Comparison of ENCODE assay signal across 3 cellular contexts in the genomic region with DNA sequence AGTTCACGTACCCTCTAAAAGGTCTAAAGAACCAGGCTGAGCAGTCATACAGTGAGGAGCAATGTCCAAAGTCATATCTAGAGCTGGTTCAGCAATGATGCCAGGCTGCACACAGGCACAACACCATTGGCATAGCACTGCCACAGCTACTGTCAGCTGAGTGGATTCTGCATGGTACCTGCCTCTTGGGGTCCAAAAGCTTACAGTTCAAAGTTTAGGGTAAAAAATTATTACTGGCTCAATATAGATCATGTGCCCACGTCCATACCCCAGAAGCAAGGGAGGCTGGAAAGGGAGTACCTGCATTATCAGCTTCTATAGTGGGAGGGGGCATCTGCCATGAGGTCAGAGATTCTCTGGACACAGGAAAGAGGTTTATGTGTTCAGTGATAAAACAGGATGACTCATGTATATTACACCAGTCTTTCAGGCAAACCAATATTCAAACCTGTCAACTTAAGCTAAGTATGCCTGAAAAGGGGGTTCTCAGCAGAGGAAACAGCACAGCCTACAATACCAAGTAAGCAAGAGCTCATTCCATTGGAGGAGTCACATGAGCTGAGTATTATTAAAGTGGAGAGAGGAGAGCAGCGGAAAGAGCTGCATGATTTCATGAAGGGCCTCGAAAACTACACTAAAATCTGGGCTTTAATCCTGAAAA.
TF ChIP-seq lines count a peak whose summit lies in the region.

No MANE protein-coding gene starts in this region.

TF ChIP-seq in IMR-90, 13 proteins besides CTCF, POLR2A, EP300 and RAD21:
- no peak for TF ChIP-seq MAZ (IDR thresholded peaks at IDR 0.05; ENCODE audit: borderline replicate concordance, low read depth, low read length)
- TF ChIP-seq RFX5 (IDR thresholded peaks at IDR 0.05; ENCODE audit: low read depth, low read length) = no peak
- TF ChIP-seq, protein P1, sequence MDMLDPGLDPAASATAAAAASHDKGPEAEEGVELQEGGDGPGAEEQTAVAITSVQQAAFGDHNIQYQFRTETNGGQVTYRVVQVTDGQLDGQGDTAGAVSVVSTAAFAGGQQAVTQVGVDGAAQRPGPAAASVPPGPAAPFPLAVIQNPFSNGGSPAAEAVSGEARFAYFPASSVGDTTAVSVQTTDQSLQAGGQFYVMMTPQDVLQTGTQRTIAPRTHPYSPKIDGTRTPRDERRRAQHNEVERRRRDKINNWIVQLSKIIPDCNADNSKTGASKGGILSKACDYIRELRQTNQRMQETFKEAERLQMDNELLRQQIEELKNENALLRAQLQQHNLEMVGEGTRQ (IDR thresholded peaks at IDR 0.05; ENCODE audit: low read depth, low read length) = no peak
- TF ChIP-seq MXI1 (IDR thresholded peaks at IDR 0.05; ENCODE audit: borderline replicate concordance, low read depth, low read length) = no peak
- TF ChIP-seq CEBPB (IDR thresholded peaks at IDR 0.05; ENCODE audit: low read depth, low read length) = no peak
- no peak for TF ChIP-seq CHD1 (IDR thresholded peaks at IDR 0.05; ENCODE audit: low read depth, low read length)
- TF ChIP-seq BHLHE40 (IDR thresholded peaks at IDR 0.05; ENCODE audit: low read depth, low read length) = no peak
- TF ChIP-seq NFE2L2 (IDR thresholded peaks at IDR 0.05; ENCODE audit: low read depth, low read length) = no peak
- no peak for TF ChIP-seq SMC3 (IDR thresholded peaks at IDR 0.05; ENCODE audit: low read depth, low read length)
- TF ChIP-seq, protein P2, sequence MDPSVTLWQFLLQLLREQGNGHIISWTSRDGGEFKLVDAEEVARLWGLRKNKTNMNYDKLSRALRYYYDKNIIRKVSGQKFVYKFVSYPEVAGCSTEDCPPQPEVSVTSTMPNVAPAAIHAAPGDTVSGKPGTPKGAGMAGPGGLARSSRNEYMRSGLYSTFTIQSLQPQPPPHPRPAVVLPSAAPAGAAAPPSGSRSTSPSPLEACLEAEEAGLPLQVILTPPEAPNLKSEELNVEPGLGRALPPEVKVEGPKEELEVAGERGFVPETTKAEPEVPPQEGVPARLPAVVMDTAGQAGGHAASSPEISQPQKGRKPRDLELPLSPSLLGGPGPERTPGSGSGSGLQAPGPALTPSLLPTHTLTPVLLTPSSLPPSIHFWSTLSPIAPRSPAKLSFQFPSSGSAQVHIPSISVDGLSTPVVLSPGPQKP (IDR thresholded peaks at IDR 0.05; ENCODE audit: borderline replicate concordance, low read depth, low read length) = no peak
- TF ChIP-seq RCOR1 (IDR thresholded peaks at IDR 0.05; ENCODE audit: insufficient replicate concordance, low read length) = no peak
- TF ChIP-seq MAFK (IDR thresholded peaks at IDR 0.05; ENCODE audit: low read depth, low read length) = no peak
- no peak for TF ChIP-seq FOS (IDR thresholded peaks at IDR 0.05; ENCODE audit: low read depth, low read length)

TF ChIP-seq in K562, 482 proteins besides CTCF, POLR2A, EP300 and RAD21 (continues in another document):
- TF ChIP-seq, protein P3, sequence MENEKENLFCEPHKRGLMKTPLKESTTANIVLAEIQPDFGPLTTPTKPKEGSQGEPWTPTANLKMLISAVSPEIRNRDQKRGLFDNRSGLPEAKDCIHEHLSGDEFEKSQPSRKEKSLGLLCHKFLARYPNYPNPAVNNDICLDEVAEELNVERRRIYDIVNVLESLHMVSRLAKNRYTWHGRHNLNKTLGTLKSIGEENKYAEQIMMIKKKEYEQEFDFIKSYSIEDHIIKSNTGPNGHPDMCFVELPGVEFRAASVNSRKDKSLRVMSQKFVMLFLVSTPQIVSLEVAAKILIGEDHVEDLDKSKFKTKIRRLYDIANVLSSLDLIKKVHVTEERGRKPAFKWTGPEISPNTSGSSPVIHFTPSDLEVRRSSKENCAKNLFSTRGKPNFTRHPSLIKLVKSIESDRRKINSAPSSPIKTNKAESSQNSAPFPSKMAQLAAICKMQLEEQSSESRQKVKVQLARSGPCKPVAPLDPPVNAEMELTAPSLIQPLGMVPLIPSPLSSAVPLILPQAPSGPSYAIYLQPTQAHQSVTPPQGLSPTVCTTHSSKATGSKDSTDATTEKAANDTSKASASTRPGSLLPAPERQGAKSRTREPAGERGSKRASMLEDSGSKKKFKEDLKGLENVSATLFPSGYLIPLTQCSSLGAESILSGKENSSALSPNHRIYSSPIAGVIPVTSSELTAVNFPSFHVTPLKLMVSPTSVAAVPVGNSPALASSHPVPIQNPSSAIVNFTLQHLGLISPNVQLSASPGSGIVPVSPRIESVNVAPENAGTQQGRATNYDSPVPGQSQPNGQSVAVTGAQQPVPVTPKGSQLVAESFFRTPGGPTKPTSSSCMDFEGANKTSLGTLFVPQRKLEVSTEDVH (IDR thresholded peaks at IDR 0.05; ENCODE audit: low read depth, partially characterized antibody) = no peak
- 0 out of 2 replicates have a peak, but pooled peaks have one; percentile 24 for TF ChIP-seq HDAC2 (IDR thresholded peaks at IDR 0.05)
- peak; percentile 73 for TF ChIP-seq ETV1 (tag; conservative IDR thresholded peaks at IDR 0.05; ENCODE audit: low read depth)
- TF ChIP-seq, protein P4, sequence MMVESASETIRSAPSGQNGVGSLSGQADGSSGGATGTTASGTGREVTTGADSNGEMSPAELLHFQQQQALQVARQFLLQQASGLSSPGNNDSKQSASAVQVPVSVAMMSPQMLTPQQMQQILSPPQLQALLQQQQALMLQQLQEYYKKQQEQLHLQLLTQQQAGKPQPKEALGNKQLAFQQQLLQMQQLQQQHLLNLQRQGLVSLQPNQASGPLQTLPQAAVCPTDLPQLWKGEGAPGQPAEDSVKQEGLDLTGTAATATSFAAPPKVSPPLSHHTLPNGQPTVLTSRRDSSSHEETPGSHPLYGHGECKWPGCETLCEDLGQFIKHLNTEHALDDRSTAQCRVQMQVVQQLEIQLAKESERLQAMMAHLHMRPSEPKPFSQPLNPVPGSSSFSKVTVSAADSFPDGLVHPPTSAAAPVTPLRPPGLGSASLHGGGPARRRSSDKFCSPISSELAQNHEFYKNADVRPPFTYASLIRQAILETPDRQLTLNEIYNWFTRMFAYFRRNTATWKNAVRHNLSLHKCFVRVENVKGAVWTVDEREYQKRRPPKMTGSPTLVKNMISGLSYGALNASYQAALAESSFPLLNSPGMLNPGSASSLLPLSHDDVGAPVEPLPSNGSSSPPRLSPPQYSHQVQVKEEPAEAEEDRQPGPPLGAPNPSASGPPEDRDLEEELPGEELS (CRISPR knock-in tag; IDR thresholded peaks at IDR 0.05; ENCODE audit: borderline replicate concordance) = no peak
- TF ChIP-seq ATF1 (CRISPR knock-in tag; IDR thresholded peaks at IDR 0.05) = no peak
- TF ChIP-seq ATF1 (tag; IDR thresholded peaks at IDR 0.05) = peak; percentile 69
- TF ChIP-seq CREM (IDR thresholded peaks at IDR 0.05; ENCODE audit: low read depth) = peak; percentile 88
- TF ChIP-seq KLF16 (IDR thresholded peaks at IDR 0.05) = 0 out of 2 replicates have a peak, but pooled peaks have one; percentile 30
- peak; percentile 91 for TF ChIP-seq ZNF316 (IDR thresholded peaks at IDR 0.05)
- TF ChIP-seq ZNF766 (CRISPR knock-in tag; conservative IDR thresholded peaks at IDR 0.05) = peak; percentile 99
- peak in 1 of 2 experiments; percentile 55; a peak in 1 of 4 replicates for TF ChIP-seq TBL1XR1 (IDR thresholded peaks at IDR 0.05; ENCODE audit: low read length in 2 of 2)
- TF ChIP-seq ZSCAN29 (IDR thresholded peaks at IDR 0.05) = no peak
- no peak for TF ChIP-seq ZNF780A (CRISPR knock-in tag; IDR thresholded peaks at IDR 0.05)
- TF ChIP-seq, protein P5, sequence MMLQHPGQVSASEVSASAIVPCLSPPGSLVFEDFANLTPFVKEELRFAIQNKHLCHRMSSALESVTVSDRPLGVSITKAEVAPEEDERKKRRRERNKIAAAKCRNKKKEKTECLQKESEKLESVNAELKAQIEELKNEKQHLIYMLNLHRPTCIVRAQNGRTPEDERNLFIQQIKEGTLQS (IDR thresholded peaks at IDR 0.05) = peak; percentile 96
- TF ChIP-seq, protein P5 (CRISPR knock-in tag; conservative IDR thresholded peaks at IDR 0.05) = peak; percentile 57; the same call in 1 of the 2 replicates
- TF ChIP-seq, protein P6, sequence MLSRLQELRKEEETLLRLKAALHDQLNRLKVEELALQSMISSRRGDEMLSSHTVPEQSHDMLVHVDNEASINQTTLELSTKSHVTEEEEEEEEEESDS (CRISPR knock-in tag; IDR thresholded peaks at IDR 0.05) = no peak
- peak; percentile 51; the same call in 1 of the 2 replicates for TF ChIP-seq NCOA1 (IDR thresholded peaks at IDR 0.05; ENCODE audit: low read depth)
- TF ChIP-seq L3MBTL2 (IDR thresholded peaks at IDR 0.05) = no peak; the same call in 1 of the 2 replicates
- no peak for TF ChIP-seq PPARD (CRISPR knock-in tag; IDR thresholded peaks at IDR 0.05)
- TF ChIP-seq, protein P7, sequence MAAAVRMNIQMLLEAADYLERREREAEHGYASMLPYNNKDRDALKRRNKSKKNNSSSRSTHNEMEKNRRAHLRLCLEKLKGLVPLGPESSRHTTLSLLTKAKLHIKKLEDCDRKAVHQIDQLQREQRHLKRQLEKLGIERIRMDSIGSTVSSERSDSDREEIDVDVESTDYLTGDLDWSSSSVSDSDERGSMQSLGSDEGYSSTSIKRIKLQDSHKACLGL (CRISPR knock-in tag; IDR thresholded peaks at IDR 0.05; ENCODE audit: borderline replicate concordance, poor library complexity, severe bottlenecking) = no peak

TF ChIP-seq in HepG2, 621 proteins besides CTCF, POLR2A, EP300 and RAD21:
- TF ChIP-seq HNRNPL (IDR thresholded peaks at IDR 0.05; ENCODE audit: low read depth, low read length) (no peak), ZBTB21 (CRISPR knock-in tag; IDR thresholded peaks at IDR 0.05) (peak; percentile 73), FOSL2 (CRISPR knock-in tag; IDR thresholded peaks at IDR 0.05) (peak; percentile 60)
